ENCODE assay signal across 1 cellular context in the genomic region with DNA sequence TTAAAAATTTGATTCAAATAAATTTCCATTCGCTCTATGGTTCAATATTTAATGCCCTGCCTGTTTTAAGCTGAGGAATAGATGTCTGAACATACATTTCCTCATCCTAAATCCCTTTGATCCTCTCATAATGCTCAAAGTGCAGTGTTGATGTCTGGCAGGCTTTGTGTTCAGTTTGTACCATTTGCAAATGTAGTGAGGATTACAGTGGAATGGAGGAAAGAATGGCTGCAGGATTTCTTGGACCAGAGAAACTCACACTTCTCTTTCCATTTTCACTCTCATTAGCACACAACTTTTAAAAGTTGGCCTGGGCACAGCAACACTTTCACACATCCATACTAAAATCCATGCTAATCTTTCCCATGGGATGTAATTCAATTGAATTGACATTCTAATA.
TF ChIP-seq lines count a peak whose summit lies in the region.

No MANE protein-coding gene starts in this region.

TF ChIP-seq in HepG2, 621 proteins besides CTCF, POLR2A, EP300 and RAD21 (continued from another document and continues in another):
- TF ChIP-seq ATF5 (CRISPR knock-in tag; IDR thresholded peaks at IDR 0.05; ENCODE audit: low read depth) (no peak), ZEB1 (IDR thresholded peaks at IDR 0.05; ENCODE audit: insufficient replicate concordance, low read depth) (no peak), ZNF329 (CRISPR knock-in tag; IDR thresholded peaks at IDR 0.05; ENCODE audit: low read depth) (no peak), ZNF652 (CRISPR knock-in tag; IDR thresholded peaks at IDR 0.05; ENCODE audit: borderline replicate concordance, low read depth) (no peak), NFIB (CRISPR knock-in tag; IDR thresholded peaks at IDR 0.05; ENCODE audit: borderline replicate concordance) (no peak), MIER2 (CRISPR knock-in tag; IDR thresholded peaks at IDR 0.05) (no peak), FOXO4 (CRISPR knock-in tag; conservative IDR thresholded peaks at IDR 0.05) (no peak), MXI1 (IDR thresholded peaks at IDR 0.05; ENCODE audit: borderline replicate concordance, low read depth, low read length) (no peak), STAG1 (CRISPR knock-in tag; IDR thresholded peaks at IDR 0.05) (no peak), RXRB (CRISPR knock-in tag; IDR thresholded peaks at IDR 0.05; ENCODE audit: borderline replicate concordance) (peak; percentile 57), ZNF317 (CRISPR knock-in tag; IDR thresholded peaks at IDR 0.05) (no peak), CENPT (CRISPR knock-in tag; IDR thresholded peaks at IDR 0.05; ENCODE audit: low read depth) (no peak), TBL1XR1 (IDR thresholded peaks at IDR 0.05; ENCODE audit: borderline replicate concordance, low read length, partially characterized antibody) (no peak), AHDC1 (CRISPR knock-in tag; IDR thresholded peaks at IDR 0.05; ENCODE audit: borderline replicate concordance) (0 out of 2 replicates have a peak, but pooled peaks have one; percentile 25), SALL1 (CRISPR knock-in tag; IDR thresholded peaks at IDR 0.05) (peak; percentile 34; the same call in 1 of the 2 replicates), ZNF580 (CRISPR knock-in tag; IDR thresholded peaks at IDR 0.05; ENCODE audit: borderline replicate concordance, low read depth) (no peak), IRX3 (CRISPR knock-in tag; IDR thresholded peaks at IDR 0.05; ENCODE audit: borderline replicate concordance, low read depth) (no peak), ZBTB44 (CRISPR knock-in tag; IDR thresholded peaks at IDR 0.05) (no peak), POLR2G (IDR thresholded peaks at IDR 0.05; ENCODE audit: low read depth, low read length) (0 out of 2 replicates have a peak, but pooled peaks have one; percentile 28), ZNF124 (CRISPR knock-in tag; IDR thresholded peaks at IDR 0.05) (no peak), ASH2L (IDR thresholded peaks at IDR 0.05; ENCODE audit: insufficient read length, low read depth, low read length) (peak; percentile 13), GATA4 (IDR thresholded peaks at IDR 0.05; ENCODE audit: borderline replicate concordance, low read depth) (no peak), NFAT5 (CRISPR knock-in tag; IDR thresholded peaks at IDR 0.05) (no peak), KDM2A (CRISPR knock-in tag; IDR thresholded peaks at IDR 0.05; ENCODE audit: borderline replicate concordance, low read depth) (no peak), ZBTB2 (CRISPR knock-in tag; IDR thresholded peaks at IDR 0.05; ENCODE audit: low read depth) (no peak), FOXK2 (IDR thresholded peaks at IDR 0.05) (peak; percentile 63), TEAD3 (CRISPR knock-in tag; optimal IDR thresholded peaks at IDR 0.05; ENCODE audit: borderline replicate concordance) (peak; percentile 15), ISL2 (CRISPR knock-in tag; IDR thresholded peaks at IDR 0.05) (0 out of 2 replicates have a peak, but pooled peaks have one; percentile 19), FOXA3 (CRISPR knock-in tag; IDR thresholded peaks at IDR 0.05) (peak; percentile 35; the same call in 1 of the 2 replicates), PATZ1 (CRISPR knock-in tag; IDR thresholded peaks at IDR 0.05) (0 out of 2 replicates have a peak, but pooled peaks have one; percentile 30), CBX5 (CRISPR knock-in tag; IDR thresholded peaks at IDR 0.05; ENCODE audit: borderline replicate concordance) (no peak), NR0B2 (CRISPR knock-in tag; IDR thresholded peaks at IDR 0.05) (no peak), ZNF251 (CRISPR knock-in tag; IDR thresholded peaks at IDR 0.05) (no peak)
- TF ChIP-seq, protein P1, sequence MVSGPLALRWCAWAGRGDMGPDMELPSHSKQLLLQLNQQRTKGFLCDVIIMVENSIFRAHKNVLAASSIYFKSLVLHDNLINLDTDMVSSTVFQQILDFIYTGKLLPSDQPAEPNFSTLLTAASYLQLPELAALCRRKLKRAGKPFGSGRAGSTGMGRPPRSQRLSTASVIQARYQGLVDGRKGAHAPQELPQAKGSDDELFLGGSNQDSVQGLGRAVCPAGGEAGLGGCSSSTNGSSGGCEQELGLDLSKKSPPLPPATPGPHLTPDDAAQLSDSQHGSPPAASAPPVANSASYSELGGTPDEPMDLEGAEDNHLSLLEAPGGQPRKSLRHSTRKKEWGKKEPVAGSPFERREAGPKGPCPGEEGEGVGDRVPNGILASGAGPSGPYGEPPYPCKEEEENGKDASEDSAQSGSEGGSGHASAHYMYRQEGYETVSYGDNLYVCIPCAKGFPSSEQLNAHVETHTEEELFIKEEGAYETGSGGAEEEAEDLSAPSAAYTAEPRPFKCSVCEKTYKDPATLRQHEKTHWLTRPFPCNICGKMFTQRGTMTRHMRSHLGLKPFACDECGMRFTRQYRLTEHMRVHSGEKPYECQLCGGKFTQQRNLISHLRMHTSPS (CRISPR knock-in tag; IDR thresholded peaks at IDR 0.05; ENCODE audit: low read depth): no peak
